ENCODE assay signal across 15 cellular contexts in the genomic region with DNA sequence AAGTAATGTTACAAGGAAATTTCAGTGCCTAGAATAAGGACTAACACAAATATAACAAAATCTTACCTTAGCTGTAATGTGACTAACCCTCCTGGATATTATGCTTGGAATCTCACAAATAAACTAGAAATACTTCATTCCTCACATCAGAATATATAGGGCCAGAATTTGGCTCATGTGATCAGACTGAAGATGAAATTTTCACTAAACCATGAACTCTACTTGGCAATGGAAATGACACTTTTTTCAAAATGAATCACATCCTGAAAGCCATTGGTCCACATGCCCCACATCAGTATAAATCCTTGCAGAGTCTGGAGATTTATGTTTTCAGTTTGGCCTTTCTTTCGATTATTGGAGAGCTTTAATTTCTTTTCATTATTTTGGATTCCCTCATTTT.
"Had no signal": no experiment of that assay in that cellular context is flagged by ENCODE, and none has a peak within 500 bp of the region (broad histone marks: within the 10 kb centered on the region; RNA-seq: fewer than 3 reads in every experiment).

No MANE protein-coding gene starts in this region.

- H3K36me3 ChIP-seq: sigmoid colon, transverse colon had no signal

- H3K4me1 ChIP-seq: parathyroid adenoma, sigmoid colon had no signal

- H3K9me3 ChIP-seq: sigmoid colon, transverse colon had no signal

- H3K27ac ChIP-seq: epithelial cell of prostate, parathyroid adenoma, sigmoid colon, transverse colon, VCaP had no signal

- H3K4me3 ChIP-seq: sigmoid colon, transverse colon had no signal

- ATAC-seq: left ventricle myocardium superior; naive thymus-derived CD8-positive, alpha-beta T cell had no signal

- DNase-seq: activated CD4-positive, alpha-beta memory T cell treated with anti-CD3 and anti-CD28 coated beads, Interleukin-2, amount 10 ng/mL, durations not matched to agents 7 days and 5 days; activated CD4-positive, alpha-beta T cell treated with anti-CD3 and anti-CD28 coated beads for 1 hour; activated gamma-delta T cell; activated T-cell treated with anti-CD3 and anti-CD28 coated beads, Interleukin-2, amount 50 U/mL, for 4 hours; hippocampal formation; kidney glomerular epithelial cell; left ventricle myocardium superior; naive thymus-derived CD8-positive, alpha-beta T cell; sigmoid colon; stimulated activated CD4-positive, alpha-beta T cell treated with anti-CD3 and anti-CD28 coated beads, Interleukin-1b, Interleukin-23, amount 100 ng/mL, for 48 hours; substantia nigra; transverse colon had no signal

- H3K27me3 ChIP-seq: sigmoid colon, transverse colon had no signal
